ENCODE assay signal across 1 cellular context in the genomic region with DNA sequence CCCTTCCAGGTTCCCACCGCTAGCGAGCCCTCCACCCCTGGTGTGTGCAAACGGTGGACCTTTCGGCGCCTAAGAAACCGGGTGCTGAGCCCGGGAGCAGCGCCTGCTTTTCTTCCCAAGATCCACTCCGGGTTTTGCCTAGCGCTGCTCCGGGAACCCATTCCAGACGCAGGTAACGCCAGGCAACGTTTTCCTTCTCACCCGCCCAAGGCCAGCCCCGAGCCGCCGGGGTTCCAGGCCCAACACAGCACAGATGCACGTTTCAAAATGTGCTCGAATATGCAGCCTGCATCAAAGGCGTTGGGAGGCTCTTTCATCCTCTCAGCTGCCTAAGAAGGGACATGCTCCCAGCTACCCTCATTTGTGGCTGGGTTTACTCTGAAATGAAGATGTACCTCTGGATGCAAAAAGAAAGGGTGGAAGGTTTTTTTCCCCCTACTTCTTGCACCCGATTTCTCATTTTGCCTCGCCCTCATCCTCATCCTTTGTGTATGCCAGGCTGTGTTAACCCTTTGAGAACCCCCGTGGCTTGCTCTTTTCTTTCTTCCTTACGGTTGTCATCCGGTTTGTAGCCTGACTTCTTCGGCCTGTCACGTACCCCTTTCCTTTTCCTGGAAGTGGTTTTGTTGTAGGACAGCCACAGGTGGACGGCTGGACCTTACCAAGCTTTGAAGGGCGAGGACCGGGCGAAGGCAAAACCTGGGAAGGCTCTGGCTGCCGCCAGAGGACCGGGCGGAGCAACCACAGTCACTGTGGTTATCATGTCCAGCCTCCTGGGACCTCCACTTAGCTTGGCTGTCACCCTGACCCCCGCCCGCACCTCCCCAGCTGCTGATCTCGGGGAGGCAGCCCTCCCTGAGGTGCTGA.
TF ChIP-seq lines count a peak whose summit lies in the region.

No MANE protein-coding gene starts in this region.

TF ChIP-seq in Ishikawa, 13 proteins besides CTCF, POLR2A, EP300 and RAD21 (continued from another document):
- TF ChIP-seq, protein P1, sequence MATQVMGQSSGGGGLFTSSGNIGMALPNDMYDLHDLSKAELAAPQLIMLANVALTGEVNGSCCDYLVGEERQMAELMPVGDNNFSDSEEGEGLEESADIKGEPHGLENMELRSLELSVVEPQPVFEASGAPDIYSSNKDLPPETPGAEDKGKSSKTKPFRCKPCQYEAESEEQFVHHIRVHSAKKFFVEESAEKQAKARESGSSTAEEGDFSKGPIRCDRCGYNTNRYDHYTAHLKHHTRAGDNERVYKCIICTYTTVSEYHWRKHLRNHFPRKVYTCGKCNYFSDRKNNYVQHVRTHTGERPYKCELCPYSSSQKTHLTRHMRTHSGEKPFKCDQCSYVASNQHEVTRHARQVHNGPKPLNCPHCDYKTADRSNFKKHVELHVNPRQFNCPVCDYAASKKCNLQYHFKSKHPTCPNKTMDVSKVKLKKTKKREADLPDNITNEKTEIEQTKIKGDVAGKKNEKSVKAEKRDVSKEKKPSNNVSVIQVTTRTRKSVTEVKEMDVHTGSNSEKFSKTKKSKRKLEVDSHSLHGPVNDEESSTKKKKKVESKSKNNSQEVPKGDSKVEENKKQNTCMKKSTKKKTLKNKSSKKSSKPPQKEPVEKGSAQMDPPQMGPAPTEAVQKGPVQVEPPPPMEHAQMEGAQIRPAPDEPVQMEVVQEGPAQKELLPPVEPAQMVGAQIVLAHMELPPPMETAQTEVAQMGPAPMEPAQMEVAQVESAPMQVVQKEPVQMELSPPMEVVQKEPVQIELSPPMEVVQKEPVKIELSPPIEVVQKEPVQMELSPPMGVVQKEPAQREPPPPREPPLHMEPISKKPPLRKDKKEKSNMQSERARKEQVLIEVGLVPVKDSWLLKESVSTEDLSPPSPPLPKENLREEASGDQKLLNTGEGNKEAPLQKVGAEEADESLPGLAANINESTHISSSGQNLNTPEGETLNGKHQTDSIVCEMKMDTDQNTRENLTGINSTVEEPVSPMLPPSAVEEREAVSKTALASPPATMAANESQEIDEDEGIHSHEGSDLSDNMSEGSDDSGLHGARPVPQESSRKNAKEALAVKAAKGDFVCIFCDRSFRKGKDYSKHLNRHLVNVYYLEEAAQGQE (IDR thresholded peaks at IDR 0.05; ENCODE audit: low read depth), result no peak
- TF ChIP-seq CEBPB (IDR thresholded peaks at IDR 0.05) (peak; percentile 2; the same call in 1 of the 2 replicates), CREB1 (IDR thresholded peaks at IDR 0.05; ENCODE audit: low read depth) (no peak), FOXM1 (IDR thresholded peaks at IDR 0.05; ENCODE audit: borderline replicate concordance, low read depth) (peak; percentile 51; the same call in 1 of the 2 replicates), YY1 (IDR thresholded peaks at IDR 0.05; ENCODE audit: low read depth) (peak; percentile 86), TCF12 (IDR thresholded peaks at IDR 0.05; ENCODE audit: low read depth) (peak; percentile 70), ZBTB7A (IDR thresholded peaks at IDR 0.05; ENCODE audit: low read depth) (no peak)
TF ChIP-seq in Ishikawa: peak in this region for 8.
